ENCODE assay signal across 37 cellular contexts in genomic region chr16:57929250-57929649, GRCh38. TPM values are rescaled to one million over a fixed set of nuclear protein-coding genes. Genes with fewer than 3 reads are reported as not detected.
"Had no signal": no experiment of that assay in that cellular context is flagged by ENCODE, and none has a peak within 500 bp of the region (broad histone marks: within the 10 kb centered on the region; RNA-seq: fewer than 3 reads in every experiment).

No MANE protein-coding gene starts in this region.

- H3K4me1 ChIP-seq: adrenal gland, body of pancreas, breast epithelium had no signal

- FAIRE-seq: astrocyte, TTC549 had no signal

- ATAC-seq: activated CD8-positive, alpha-beta T cell treated with anti-CD3 and anti-CD28 coated beads for 36 hours; activated naive CD4-positive, alpha-beta T cell treated with anti-CD3 and anti-CD28 coated beads, Interleukin-2, amount 50 U/mL, for 72 hours; activated T-cell treated with anti-CD3 and anti-CD28 coated beads, Interleukin-2, amount 50 U/mL, for 4 hours; activated T-cell treated with anti-CD3 and anti-CD28 coated beads, Interleukin-2, amount 50 U/mL, for 72 hours; activated T-helper 17 cell treated with anti-CD3 and anti-CD28 coated beads, Interleukin-2, amount 50 U/mL, for 72 hours; body of pancreas had no signal

- H3K27ac ChIP-seq: adrenal gland, body of pancreas, brain microvascular endothelial cell, breast epithelium, VCaP had no signal

- DNase-seq: activated B cell treated with CpG ODN at 0.5 μM for 24 hours; activated CD4-positive, alpha-beta memory T cell treated with anti-CD3 and anti-CD28 coated beads for 36 hours; activated CD4-positive, alpha-beta T cell treated with anti-CD3 and anti-CD28 coated beads for 4 hours; activated CD4-positive, alpha-beta T cell treated with anti-CD3 and anti-CD28 coated beads, Interleukin-2, amount 10 ng/mL, durations not matched to agents 24 days and 14 days; activated CD4-positive, alpha-beta T cell treated with anti-CD3 and anti-CD28 coated beads, Interleukin-2, amount 50 U/mL, for 1 hour; activated CD4-positive, alpha-beta T cell treated with anti-CD3 and anti-CD28 coated beads, Interleukin-2, amount 50 U/mL, for 4 hours; activated CD4-positive, CD25-positive, alpha-beta regulatory T cell treated with anti-CD3 and anti-CD28 coated beads, Interleukin-2, amount 50 U/mL, for 72 hours; activated CD8-positive, alpha-beta memory T cell treated with anti-CD3 and anti-CD28 coated beads, Interleukin-2, amount 50 U/mL, for 4 hours; activated CD8-positive, alpha-beta T cell treated with anti-CD3 and anti-CD28 coated beads for 36 hours; activated effector memory CD4-positive, alpha-beta T cell treated with anti-CD3 and anti-CD28 coated beads, Interleukin-2, amount 50 U/mL, for 16 hours; activated gamma-delta T cell treated with Interleukin-2 at 50 U/mL for 16 hours; activated naive CD4-positive, alpha-beta T cell; activated naive CD4-positive, alpha-beta T cell treated with anti-CD3 and anti-CD28 coated beads for 36 hours; activated naive CD4-positive, alpha-beta T cell treated with anti-CD3 and anti-CD28 coated beads, Interleukin-2, amount 50 U/mL, for 16 hours; activated naive CD8-positive, alpha-beta T cell treated with anti-CD3 and anti-CD28 coated beads for 36 hours; activated T-cell treated with anti-CD3 and anti-CD28 coated beads for 4 hours; activated T-cell treated with anti-CD3 and anti-CD28 coated beads, Interleukin-2, amount 50 U/mL, for 1 hour; activated T-cell treated with anti-CD3 and anti-CD28 coated beads, Interleukin-2, amount 50 U/mL, for 4 hours; activated T-cell treated with anti-CD3 and anti-CD28 coated beads, Interleukin-2, amount 50 U/mL, for 72 hours; adrenal gland; amniotic stem cell; aorta; body of pancreas; brain microvascular endothelial cell; central memory CD4-positive, alpha-beta T cell; T-helper 1 cell; T-helper 2 cell; T-helper 9 cell had no signal

- H3K9me3 ChIP-seq: adrenal gland, body of pancreas, breast epithelium had no signal

- H3K27me3 ChIP-seq: adrenal gland, body of pancreas, brain microvascular endothelial cell, breast epithelium had no signal

- H3K4me3 ChIP-seq: adrenal gland, body of pancreas, breast epithelium had no signal

- H3K36me3 ChIP-seq: adrenal gland, brain microvascular endothelial cell, breast epithelium had no signal

RNA-seq across cellular contexts. Expression of gene CNGB1, which starts 41.7 kb away (rescaled TPM):
- total RNA-seq: activated B cell treated with CpG ODN at 0.5 μM for 24 hours; activated CD4-positive, alpha-beta memory T cell treated with anti-CD3 and anti-CD28 coated beads for 36 hours; activated CD4-positive, alpha-beta T cell treated with anti-CD3 and anti-CD28 coated beads, Interleukin-2, amount 10 ng/mL, durations not matched to agents 24 days and 14 days; activated CD8-positive, alpha-beta memory T cell treated with anti-CD3 and anti-CD28 coated beads for 36 hours; activated CD8-positive, alpha-beta T cell treated with anti-CD3 and anti-CD28 coated beads for 36 hours; activated naive CD4-positive, alpha-beta T cell treated with anti-CD3 and anti-CD28 coated beads for 36 hours; activated naive CD8-positive, alpha-beta T cell treated with anti-CD3 and anti-CD28 coated beads for 36 hours; activated T-cell treated with anti-CD3 and anti-CD28 coated beads, Interleukin-2, amount 50 U/mL, for 4 hours; activated T-cell treated with anti-CD3 and anti-CD28 coated beads, Interleukin-2, amount 50 U/mL, for 72 hours; activated T-helper 1 cell treated with anti-CD3 and anti-CD28 coated beads, Interleukin-12 subunit alpha, Interleukin-12 subunit beta, Interleukin-2, Interleukin-4 antibody, amounts not matched to agents 30 ng/mL and 10 ng/mL and 1 ng/mL, durations not matched to agents 14 hours and 24 hours and 36 hours; activated T-helper 17 cell treated with anti-CD3 and anti-CD28 coated beads, Interleukin-2, amount 50 U/mL, for 72 hours; aorta; astrocyte; body of pancreas; breast epithelium; cardiac septum had no signal
- polyA plus RNA-seq: aorta had no signal
